Comparison of ENCODE assay signal across 8 cellular contexts in genomic region chr19:7550987-7551761, GRCh38. TPM values are rescaled to one million over a fixed set of nuclear protein-coding genes. Genes with fewer than 3 reads are reported as not detected.
A peak's percentile ranks its signal among the peaks of the same experiment; 100 is the strongest.
DNase-seq lines count a peak whose midpoint lies in the region; ATAC-seq and TF ChIP-seq lines count a peak whose summit lies in the region.

No MANE protein-coding gene starts in this region.

- peak; percentile 89 for ATAC-seq in HCT116
- ATAC-seq in gastroesophageal sphincter: peak; percentile 92
- ATAC-seq in GM21723 (IDR thresholded peaks at IDR 0.05; ENCODE audit: unreplicated experiment): no peak
- no peak for ATAC-seq in HG02884 (IDR thresholded peaks at IDR 0.05; ENCODE audit: unreplicated experiment)
- no peak for ATAC-seq in HG02970 (IDR thresholded peaks at IDR 0.05; ENCODE audit: low FRiP score, unreplicated experiment)

- no peak for TF ChIP-seq RAD21 in HCT116 (IDR thresholded peaks at IDR 0.05; ENCODE audit: low read depth)

- no peaks in the 10 kb centered on the region for H3K9me3 Mint-ChIP-seq in neural progenitor cell

- TF ChIP-seq EP300 in gastroesophageal sphincter (IDR thresholded peaks at IDR 0.05): no peak

- H3K79me2 ChIP-seq in HCT116 (ENCODE audit: insufficient read depth, low read length): no peaks in the 10 kb centered on the region
- H3K79me2 ChIP-seq in neural progenitor cell (ENCODE audit: low read depth): no peaks in the 10 kb centered on the region

- H3K36me3 Mint-ChIP-seq in neural progenitor cell: peaks cover 10% of the 10 kb centered on the region

- H3K36me3 ChIP-seq in HCT116 (ENCODE audit: control insufficient read depth in 1 of 2, insufficient read depth in 2 of 2, low read length in 2 of 2): peaks cover 0 to 3% of the 10 kb centered on the region in 2 experiments; a peak in 1 of 4 replicates
- peaks cover 0 to 68% of the 10 kb centered on the region in 2 donors for H3K36me3 ChIP-seq in gastroesophageal sphincter
- no peaks in the 10 kb centered on the region for H3K36me3 ChIP-seq in neural progenitor cell

- POLR2A ChIA-PET in HCT116 (lab: Charles Lee): no interaction called here

- peaks cover 6% of the 10 kb centered on the region for H3K27me3 Mint-ChIP-seq in neural progenitor cell (ENCODE audit: insufficient read depth, low read depth)

- no peaks in the 10 kb centered on the region for H3K27me3 ChIP-seq in HCT116 (ENCODE audit: insufficient read depth, low read length)
- no peaks in the 10 kb centered on the region for H3K27me3 ChIP-seq in gastroesophageal sphincter
- H3K27me3 ChIP-seq in neural progenitor cell: no peaks in the 10 kb centered on the region

- WGBS in gastroesophageal sphincter (ENCODE audit: low coverage in 1 of 2), 2 donors: 0% methylated on average over 1 of the region's 51 CpGs; no CpG with 5 or more reads in 1 of the 2 donors

- H2AFZ ChIP-seq in HCT116 (ENCODE audit: low read depth, low read length, poor library complexity, severe bottlenecking): no peak overlapping the region
- H2AFZ ChIP-seq in neural progenitor cell (replicated peaks): no peak overlapping the region

- no peak overlapping the region for H3K9ac ChIP-seq in HCT116 (ENCODE audit: low read length)
- H3K9ac ChIP-seq in neural progenitor cell: no peak overlapping the region

- DNase-seq in Ammon's horn (ENCODE audit: low spot score): peak; percentile 70
- peak; percentile 85 for DNase-seq in HCT116 (ENCODE audit: low read depth, low spot score)
- DNase-seq in activated CD8-positive, alpha-beta memory T cell treated with anti-CD3 and anti-CD28 coated beads, Interleukin-2, amount 50 U/mL, for 48 hours: peak; percentile 65
- peak; percentile 97 for DNase-seq in neural progenitor cell (ENCODE audit: low spot score)

- H3F3A ChIP-seq in neural progenitor cell (ENCODE audit: low read depth): peaks cover 7% of the 10 kb centered on the region

- TF ChIP-seq POLR2A in HCT116 (IDR thresholded peaks at IDR 0.05; ENCODE audit: borderline replicate concordance, extremely low read depth, insufficient read depth, insufficient read length) (no peak), gastroesophageal sphincter (IDR thresholded peaks at IDR 0.05) (no peak)

- H3K4me1 ChIP-seq in HCT116 (ENCODE audit: control insufficient read depth in 1 of 2, insufficient read depth in 2 of 2, low read length in 2 of 2) (peaks cover 0 to 6% of the 10 kb centered on the region in 2 experiments; a peak in 3 of 4 replicates), gastroesophageal sphincter (peaks cover 0 to 16% (median 0%) of the 10 kb centered on the region in 3 donors), neural progenitor cell (no peaks in the 10 kb centered on the region)

- H3K9me2 ChIP-seq in HCT116 (ENCODE audit: insufficient read depth): no peaks in the 10 kb centered on the region

- no peak for TF ChIP-seq CTCF in HCT116 (IDR thresholded peaks at IDR 0.05 in 2 of 3, conservative IDR thresholded peaks at IDR 0.05 in 1 of 3; ENCODE audit: borderline replicate concordance in 1 of 3, insufficient read depth in 1 of 3, low read depth in 2 of 3, low read length in 2 of 3)
- no peak for TF ChIP-seq CTCF in gastroesophageal sphincter (IDR thresholded peaks at IDR 0.05)
- no peak for TF ChIP-seq CTCF in neural progenitor cell (IDR thresholded peaks at IDR 0.05)

- H4K20me1 ChIP-seq in HCT116 (ENCODE audit: insufficient read depth): no peaks in the 10 kb centered on the region
- H4K20me1 ChIP-seq in neural progenitor cell (ENCODE audit: low read depth): no peaks in the 10 kb centered on the region

- peaks cover 4% of the 10 kb centered on the region for H3K4me1 Mint-ChIP-seq in neural progenitor cell

- H3K9me3 ChIP-seq in HCT116 (ENCODE audit: control insufficient read depth in 1 of 2, insufficient read depth in 1 of 2, low read depth in 1 of 2, low read length in 2 of 2) (no peaks in the 10 kb centered on the region), gastroesophageal sphincter (no peaks in the 10 kb centered on the region), neural progenitor cell (ENCODE audit: low read depth) (no peaks in the 10 kb centered on the region)

- CTCF ChIA-PET in HCT116 (lab: Charles Lee): interaction anchor here (1.6 kb wide), 1 partner anchor 17 kb away, joined by 4 read pairs; no protein-coding TSS in a partner anchor

- intact Hi-C loops in HCT116 (cut with micrococcal nuclease): no loop called here

- H3K27ac Mint-ChIP-seq in neural progenitor cell: peak overlapping the region; percentile 86

- H3K27ac ChIP-seq in HCT116 (ENCODE audit: low read depth, low read length) (peak overlapping the region; percentile 13; the same call in 1 of the 2 replicates), gastroesophageal sphincter (peak overlapping the region in 3 of 4 donors; percentile 31 to 72 (median 42)), neural progenitor cell (no peak overlapping the region)

- RAD21 ChIA-PET in HCT116 (lab: Charles Lee; ENCODE audit: low non-redundant PET in 1 of 2, low total read pairs in 2 of 2, uncharacterized antibody in 2 of 2, unreplicated experiment in 2 of 2): interaction anchor here in 1 of 2 experiments (0.7 kb wide), 1 partner anchor 35 kb away, joined by 3 read pairs; no protein-coding TSS in a partner anchor

- H3K4me2 ChIP-seq in HCT116 (ENCODE audit: low read length) (peak overlapping the region; percentile 12; the same call in 1 of the 2 replicates), neural progenitor cell (peak overlapping the region; percentile 67)

- peak overlapping the region; percentile 76 for H3K4me3 Mint-ChIP-seq in neural progenitor cell

- H3K4me3 ChIP-seq in HCT116 (replicated peaks in 1 of 2; ENCODE audit: low read depth in 1 of 2, low read length in 2 of 2): no peak overlapping the region
- peak overlapping the region in 1 of 2 donors; percentile 33 for H3K4me3 ChIP-seq in gastroesophageal sphincter
- peak overlapping the region; percentile 55 for H3K4me3 ChIP-seq in neural progenitor cell

- BruUV-seq in HCT116 (replicated peaks; lab: Mats Ljungman, UMichigan): no TSS peak

TF ChIP-seq in HCT116, 20 proteins besides CTCF, POLR2A, EP300 and RAD21:
- TF ChIP-seq SP1 (IDR thresholded peaks at IDR 0.05; ENCODE audit: low read depth) (peak; percentile 91), EGR1 (IDR thresholded peaks at IDR 0.05; ENCODE audit: low read depth) (0 out of 2 replicates have a peak, but pooled peaks have one; percentile 18), FOSL1 (IDR thresholded peaks at IDR 0.05; ENCODE audit: low read depth) (no peak), YY1 (IDR thresholded peaks at IDR 0.05; ENCODE audit: extremely low read depth, insufficient replicate concordance, low read depth, low read length) (peak; percentile 87), JUND (IDR thresholded peaks at IDR 0.05) (no peak), ELF1 (IDR thresholded peaks at IDR 0.05; ENCODE audit: borderline replicate concordance, low read depth) (no peak; the same call in 1 of the 2 replicates), TCF7L2 (IDR thresholded peaks at IDR 0.05; ENCODE audit: borderline replicate concordance, extremely low read depth, insufficient read depth, insufficient read length) (peak; percentile 55), CEBPB (IDR thresholded peaks at IDR 0.05; ENCODE audit: low read depth) (no peak), CBX3 (IDR thresholded peaks at IDR 0.05; ENCODE audit: low read depth) (peak; percentile 75)
TF ChIP-seq in HCT116: peak in this region for 5.

RNA-seq across cellular contexts. Expression of gene PNPLA6, which starts 15.7 kb away (rescaled TPM):
- total RNA-seq in HCT116 (2021; ENCODE audit: unreplicated experiment) (159 TPM), gastroesophageal sphincter (100 to 1,000 TPM in 1 of 4 donors, 10 to 100 TPM in 3; 54.9 to 111 (median 75.2) TPM), neural progenitor cell (ENCODE audit: low replicate concordance) (25.5 and 78.9 TPM in 2 replicates)
- 84.5 and 99.9 TPM in 2 replicates for polyA plus RNA-seq in HCT116 (2012)

RNA-seq across cellular contexts. Expression of gene MCOLN1, which starts 28.8 kb away (rescaled TPM):
- total RNA-seq in HCT116 (2021; ENCODE audit: unreplicated experiment) (19.1 TPM), gastroesophageal sphincter (10 to 100 TPM in 3 of 4 donors, 1 to 10 TPM in 1; 7.4 to 18.4 (median 17.5) TPM), neural progenitor cell (ENCODE audit: low replicate concordance) (6.6 and 7.1 TPM in 2 replicates)
- 15.5 and 19.6 TPM in 2 replicates for polyA plus RNA-seq in HCT116 (2012)

RNA-seq across cellular contexts. Expression of gene ZNF358, which starts 35.3 kb away (rescaled TPM):
- total RNA-seq in HCT116 (2021; ENCODE audit: unreplicated experiment): 20.7 TPM
- 20.5 and 21.0 TPM in 2 replicates for polyA plus RNA-seq in HCT116 (2012)
- 100 to 1,000 TPM in 2 of 4 donors, 10 to 100 TPM in 2; 63.9 to 153 (median 98.7) TPM for total RNA-seq in gastroesophageal sphincter
- 16.9 and 50.3 TPM in 2 replicates for total RNA-seq in neural progenitor cell (ENCODE audit: low replicate concordance)

RNA-seq across cellular contexts. Expression of gene CAMSAP3, which starts 44.5 kb away (rescaled TPM):
- total RNA-seq in HCT116 (2021; ENCODE audit: unreplicated experiment) (24.0 TPM), gastroesophageal sphincter (1 to 10 TPM in 1 of 4 donors, under 1 TPM in 1, not detected in 2; 0.46 to 2.1 TPM), neural progenitor cell (ENCODE audit: low replicate concordance) (2.7 and 15.6 TPM in 2 replicates)
- 16.1 and 17.3 TPM in 2 replicates for polyA plus RNA-seq in HCT116 (2012)

Comparison
In these comparisons a context has a peak if more than half of its experiments do, and no peak if none do; other contexts are left out.
1. ATAC-seq: peak in HCT116 (single experiment) and gastroesophageal sphincter (single experiment); none in GM21723 (single experiment), HG02884 (single experiment) and HG02970 (single experiment).
2. Peak in every context shown above with its lines, with median percentiles within 50 percentile points of each other: DNase-seq.